1 cellular context compared by ENCODE assay signal in the genomic region with DNA sequence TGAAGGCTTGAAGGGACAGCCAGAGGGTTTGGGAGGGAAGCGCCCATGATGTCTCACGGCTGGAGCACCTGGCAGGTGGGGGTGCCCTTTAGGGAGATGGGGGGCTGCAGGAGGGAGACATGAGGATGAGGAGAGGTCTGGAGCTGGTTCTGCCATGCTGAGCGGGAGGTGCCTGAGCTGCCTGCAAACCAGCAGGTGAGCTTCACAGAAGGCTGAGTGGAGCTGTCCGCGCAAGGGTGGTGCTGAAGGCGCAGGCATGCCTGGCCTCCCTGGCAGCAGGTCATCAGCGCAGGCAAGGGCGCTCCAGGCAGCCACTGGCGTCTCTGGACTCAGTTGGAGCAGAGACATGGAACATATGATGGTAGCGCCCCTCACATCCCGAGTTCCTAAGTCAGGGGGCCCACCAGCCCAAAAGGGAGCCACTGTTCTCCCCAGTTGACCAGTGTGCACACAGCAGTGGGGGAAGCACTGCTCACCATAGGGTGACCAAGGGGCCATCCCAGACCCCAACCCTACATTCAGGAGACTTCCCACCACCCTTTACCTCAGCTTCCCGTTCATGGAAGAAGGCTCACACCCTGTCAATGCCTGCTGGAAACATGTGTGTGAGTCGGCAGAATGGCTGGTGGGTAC.
A peak's percentile ranks its signal among the peaks of the same experiment; 100 is the strongest.
TF ChIP-seq lines count a peak whose summit lies in the region.

No MANE protein-coding gene starts in this region.

TF ChIP-seq in HepG2, 621 proteins besides CTCF, POLR2A, EP300 and RAD21 (continued from another document and continues in another):
- TF ChIP-seq, protein P1, sequence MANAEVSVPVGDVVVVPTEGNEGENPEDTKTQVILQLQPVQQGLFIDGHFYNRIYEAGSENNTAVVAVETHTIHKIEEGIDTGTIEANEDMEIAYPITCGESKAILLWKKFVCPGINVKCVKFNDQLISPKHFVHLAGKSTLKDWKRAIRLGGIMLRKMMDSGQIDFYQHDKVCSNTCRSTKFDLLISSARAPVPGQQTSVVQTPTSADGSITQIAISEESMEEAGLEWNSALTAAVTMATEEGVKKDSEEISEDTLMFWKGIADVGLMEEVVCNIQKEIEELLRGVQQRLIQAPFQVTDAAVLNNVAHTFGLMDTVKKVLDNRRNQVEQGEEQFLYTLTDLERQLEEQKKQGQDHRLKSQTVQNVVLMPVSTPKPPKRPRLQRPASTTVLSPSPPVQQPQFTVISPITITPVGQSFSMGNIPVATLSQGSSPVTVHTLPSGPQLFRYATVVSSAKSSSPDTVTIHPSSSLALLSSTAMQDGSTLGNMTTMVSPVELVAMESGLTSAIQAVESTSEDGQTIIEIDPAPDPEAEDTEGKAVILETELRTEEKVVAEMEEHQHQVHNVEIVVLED (CRISPR knock-in tag; IDR thresholded peaks at IDR 0.05; ENCODE audit: borderline replicate concordance): no peak
- TF ChIP-seq ZNF205 (CRISPR knock-in tag; IDR thresholded peaks at IDR 0.05) (peak; percentile 87), ZNF501 (CRISPR knock-in tag; IDR thresholded peaks at IDR 0.05) (no peak), SNAPC2 (CRISPR knock-in tag; IDR thresholded peaks at IDR 0.05) (peak; percentile 58; the same call in 1 of the 2 replicates), ZBTB7A (CRISPR knock-in tag; IDR thresholded peaks at IDR 0.05) (no peak), SRY (CRISPR knock-in tag; IDR thresholded peaks at IDR 0.05) (peak; percentile 97), KLF15 (CRISPR knock-in tag; IDR thresholded peaks at IDR 0.05; ENCODE audit: borderline replicate concordance) (0 out of 2 replicates have a peak, but pooled peaks have one; percentile 61), ZNF768 (CRISPR knock-in tag; IDR thresholded peaks at IDR 0.05) (peak; percentile 86; the same call in 1 of the 2 replicates), NBN (conservative IDR thresholded peaks at IDR 0.05) (no peak), EEA1 (CRISPR knock-in tag; IDR thresholded peaks at IDR 0.05; ENCODE audit: borderline replicate concordance) (peak; percentile 47; the same call in 1 of the 2 replicates), TRIM24 (CRISPR knock-in tag; IDR thresholded peaks at IDR 0.05) (no peak), ZFYVE20 (CRISPR knock-in tag; IDR thresholded peaks at IDR 0.05; ENCODE audit: borderline replicate concordance, low read depth) (peak; percentile 74; the same call in 1 of the 2 replicates), SIX1 (CRISPR knock-in tag; IDR thresholded peaks at IDR 0.05; ENCODE audit: borderline replicate concordance) (no peak), ZNF619 (CRISPR knock-in tag; IDR thresholded peaks at IDR 0.05) (0 out of 2 replicates have a peak, but pooled peaks have one; percentile 60), ZNF138 (CRISPR knock-in tag; IDR thresholded peaks at IDR 0.05; ENCODE audit: low read depth) (peak; percentile 73; the same call in 1 of the 2 replicates), SYNCRIP (IDR thresholded peaks at IDR 0.05; ENCODE audit: insufficient read depth, low read depth, low read length) (no peak), ZBTB20 (CRISPR knock-in tag; IDR thresholded peaks at IDR 0.05; ENCODE audit: borderline replicate concordance, low read depth) (peak; percentile 86; the same call in 1 of the 2 replicates), CENPX (CRISPR knock-in tag; IDR thresholded peaks at IDR 0.05) (no peak)
- TF ChIP-seq, protein P2, sequence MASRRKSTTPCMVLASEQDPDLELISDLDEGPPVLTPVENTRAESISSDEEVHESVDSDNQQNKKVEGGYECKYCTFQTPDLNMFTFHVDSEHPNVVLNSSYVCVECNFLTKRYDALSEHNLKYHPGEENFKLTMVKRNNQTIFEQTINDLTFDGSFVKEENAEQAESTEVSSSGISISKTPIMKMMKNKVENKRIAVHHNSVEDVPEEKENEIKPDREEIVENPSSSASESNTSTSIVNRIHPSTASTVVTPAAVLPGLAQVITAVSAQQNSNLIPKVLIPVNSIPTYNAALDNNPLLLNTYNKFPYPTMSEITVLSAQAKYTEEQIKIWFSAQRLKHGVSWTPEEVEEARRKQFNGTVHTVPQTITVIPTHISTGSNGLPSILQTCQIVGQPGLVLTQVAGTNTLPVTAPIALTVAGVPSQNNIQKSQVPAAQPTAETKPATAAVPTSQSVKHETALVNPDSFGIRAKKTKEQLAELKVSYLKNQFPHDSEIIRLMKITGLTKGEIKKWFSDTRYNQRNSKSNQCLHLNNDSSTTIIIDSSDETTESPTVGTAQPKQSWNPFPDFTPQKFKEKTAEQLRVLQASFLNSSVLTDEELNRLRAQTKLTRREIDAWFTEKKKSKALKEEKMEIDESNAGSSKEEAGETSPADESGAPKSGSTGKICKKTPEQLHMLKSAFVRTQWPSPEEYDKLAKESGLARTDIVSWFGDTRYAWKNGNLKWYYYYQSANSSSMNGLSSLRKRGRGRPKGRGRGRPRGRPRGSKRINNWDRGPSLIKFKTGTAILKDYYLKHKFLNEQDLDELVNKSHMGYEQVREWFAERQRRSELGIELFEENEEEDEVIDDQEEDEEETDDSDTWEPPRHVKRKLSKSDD (CRISPR knock-in tag; IDR thresholded peaks at IDR 0.05; ENCODE audit: low read depth): peak; percentile 84; the same call in 1 of the 2 replicates
- TF ChIP-seq, protein P3, sequence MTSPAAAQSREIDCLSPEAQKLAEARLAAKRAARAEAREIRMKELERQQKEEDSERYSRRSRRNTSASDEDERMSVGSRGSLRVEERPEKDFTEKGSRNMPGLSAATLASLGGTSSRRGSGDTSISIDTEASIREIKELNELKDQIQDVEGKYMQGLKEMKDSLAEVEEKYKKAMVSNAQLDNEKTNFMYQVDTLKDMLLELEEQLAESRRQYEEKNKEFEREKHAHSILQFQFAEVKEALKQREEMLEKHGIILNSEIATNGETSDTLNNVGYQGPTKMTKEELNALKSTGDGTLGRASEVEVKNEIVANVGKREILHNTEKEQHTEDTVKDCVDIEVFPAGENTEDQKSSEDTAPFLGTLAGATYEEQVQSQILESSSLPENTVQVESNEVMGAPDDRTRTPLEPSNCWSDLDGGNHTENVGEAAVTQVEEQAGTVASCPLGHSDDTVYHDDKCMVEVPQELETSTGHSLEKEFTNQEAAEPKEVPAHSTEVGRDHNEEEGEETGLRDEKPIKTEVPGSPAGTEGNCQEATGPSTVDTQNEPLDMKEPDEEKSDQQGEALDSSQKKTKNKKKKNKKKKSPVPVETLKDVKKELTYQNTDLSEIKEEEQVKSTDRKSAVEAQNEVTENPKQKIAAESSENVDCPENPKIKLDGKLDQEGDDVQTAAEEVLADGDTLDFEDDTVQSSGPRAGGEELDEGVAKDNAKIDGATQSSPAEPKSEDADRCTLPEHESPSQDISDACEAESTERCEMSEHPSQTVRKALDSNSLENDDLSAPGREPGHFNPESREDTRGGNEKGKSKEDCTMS (CRISPR knock-in tag; conservative IDR thresholded peaks at IDR 0.05): peak; percentile 94; the same call in 1 of the 2 replicates
- TF ChIP-seq, protein P4, sequence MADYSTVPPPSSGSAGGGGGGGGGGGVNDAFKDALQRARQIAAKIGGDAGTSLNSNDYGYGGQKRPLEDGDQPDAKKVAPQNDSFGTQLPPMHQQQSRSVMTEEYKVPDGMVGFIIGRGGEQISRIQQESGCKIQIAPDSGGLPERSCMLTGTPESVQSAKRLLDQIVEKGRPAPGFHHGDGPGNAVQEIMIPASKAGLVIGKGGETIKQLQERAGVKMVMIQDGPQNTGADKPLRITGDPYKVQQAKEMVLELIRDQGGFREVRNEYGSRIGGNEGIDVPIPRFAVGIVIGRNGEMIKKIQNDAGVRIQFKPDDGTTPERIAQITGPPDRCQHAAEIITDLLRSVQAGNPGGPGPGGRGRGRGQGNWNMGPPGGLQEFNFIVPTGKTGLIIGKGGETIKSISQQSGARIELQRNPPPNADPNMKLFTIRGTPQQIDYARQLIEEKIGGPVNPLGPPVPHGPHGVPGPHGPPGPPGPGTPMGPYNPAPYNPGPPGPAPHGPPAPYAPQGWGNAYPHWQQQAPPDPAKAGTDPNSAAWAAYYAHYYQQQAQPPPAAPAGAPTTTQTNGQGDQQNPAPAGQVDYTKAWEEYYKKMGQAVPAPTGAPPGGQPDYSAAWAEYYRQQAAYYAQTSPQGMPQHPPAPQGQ (CRISPR knock-in tag; IDR thresholded peaks at IDR 0.05; ENCODE audit: borderline replicate concordance): no peak
- TF ChIP-seq, protein P5, sequence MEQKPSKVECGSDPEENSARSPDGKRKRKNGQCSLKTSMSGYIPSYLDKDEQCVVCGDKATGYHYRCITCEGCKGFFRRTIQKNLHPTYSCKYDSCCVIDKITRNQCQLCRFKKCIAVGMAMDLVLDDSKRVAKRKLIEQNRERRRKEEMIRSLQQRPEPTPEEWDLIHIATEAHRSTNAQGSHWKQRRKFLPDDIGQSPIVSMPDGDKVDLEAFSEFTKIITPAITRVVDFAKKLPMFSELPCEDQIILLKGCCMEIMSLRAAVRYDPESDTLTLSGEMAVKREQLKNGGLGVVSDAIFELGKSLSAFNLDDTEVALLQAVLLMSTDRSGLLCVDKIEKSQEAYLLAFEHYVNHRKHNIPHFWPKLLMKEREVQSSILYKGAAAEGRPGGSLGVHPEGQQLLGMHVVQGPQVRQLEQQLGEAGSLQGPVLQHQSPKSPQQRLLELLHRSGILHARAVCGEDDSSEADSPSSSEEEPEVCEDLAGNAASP (CRISPR knock-in tag; IDR thresholded peaks at IDR 0.05; ENCODE audit: borderline replicate concordance): peak; percentile 90
- TF ChIP-seq, protein P6, sequence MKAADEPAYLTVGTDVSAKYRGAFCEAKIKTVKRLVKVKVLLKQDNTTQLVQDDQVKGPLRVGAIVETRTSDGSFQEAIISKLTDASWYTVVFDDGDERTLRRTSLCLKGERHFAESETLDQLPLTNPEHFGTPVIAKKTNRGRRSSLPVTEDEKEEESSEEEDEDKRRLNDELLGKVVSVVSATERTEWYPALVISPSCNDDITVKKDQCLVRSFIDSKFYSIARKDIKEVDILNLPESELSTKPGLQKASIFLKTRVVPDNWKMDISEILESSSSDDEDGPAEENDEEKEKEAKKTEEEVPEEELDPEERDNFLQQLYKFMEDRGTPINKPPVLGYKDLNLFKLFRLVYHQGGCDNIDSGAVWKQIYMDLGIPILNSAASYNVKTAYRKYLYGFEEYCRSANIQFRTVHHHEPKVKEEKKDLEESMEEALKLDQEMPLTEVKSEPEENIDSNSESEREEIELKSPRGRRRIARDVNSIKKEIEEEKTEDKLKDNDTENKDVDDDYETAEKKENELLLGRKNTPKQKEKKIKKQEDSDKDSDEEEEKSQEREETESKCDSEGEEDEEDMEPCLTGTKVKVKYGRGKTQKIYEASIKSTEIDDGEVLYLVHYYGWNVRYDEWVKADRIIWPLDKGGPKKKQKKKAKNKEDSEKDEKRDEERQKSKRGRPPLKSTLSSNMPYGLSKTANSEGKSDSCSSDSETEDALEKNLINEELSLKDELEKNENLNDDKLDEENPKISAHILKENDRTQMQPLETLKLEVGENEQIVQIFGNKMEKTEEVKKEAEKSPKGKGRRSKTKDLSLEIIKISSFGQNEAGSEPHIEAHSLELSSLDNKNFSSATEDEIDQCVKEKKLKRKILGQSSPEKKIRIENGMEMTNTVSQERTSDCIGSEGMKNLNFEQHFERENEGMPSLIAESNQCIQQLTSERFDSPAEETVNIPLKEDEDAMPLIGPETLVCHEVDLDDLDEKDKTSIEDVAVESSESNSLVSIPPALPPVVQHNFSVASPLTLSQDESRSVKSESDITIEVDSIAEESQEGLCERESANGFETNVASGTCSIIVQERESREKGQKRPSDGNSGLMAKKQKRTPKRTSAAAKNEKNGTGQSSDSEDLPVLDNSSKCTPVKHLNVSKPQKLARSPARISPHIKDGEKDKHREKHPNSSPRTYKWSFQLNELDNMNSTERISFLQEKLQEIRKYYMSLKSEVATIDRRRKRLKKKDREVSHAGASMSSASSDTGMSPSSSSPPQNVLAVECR (CRISPR knock-in tag; IDR thresholded peaks at IDR 0.05; ENCODE audit: borderline replicate concordance): peak; percentile 76; the same call in 1 of the 2 replicates
- TF ChIP-seq, protein P7, sequence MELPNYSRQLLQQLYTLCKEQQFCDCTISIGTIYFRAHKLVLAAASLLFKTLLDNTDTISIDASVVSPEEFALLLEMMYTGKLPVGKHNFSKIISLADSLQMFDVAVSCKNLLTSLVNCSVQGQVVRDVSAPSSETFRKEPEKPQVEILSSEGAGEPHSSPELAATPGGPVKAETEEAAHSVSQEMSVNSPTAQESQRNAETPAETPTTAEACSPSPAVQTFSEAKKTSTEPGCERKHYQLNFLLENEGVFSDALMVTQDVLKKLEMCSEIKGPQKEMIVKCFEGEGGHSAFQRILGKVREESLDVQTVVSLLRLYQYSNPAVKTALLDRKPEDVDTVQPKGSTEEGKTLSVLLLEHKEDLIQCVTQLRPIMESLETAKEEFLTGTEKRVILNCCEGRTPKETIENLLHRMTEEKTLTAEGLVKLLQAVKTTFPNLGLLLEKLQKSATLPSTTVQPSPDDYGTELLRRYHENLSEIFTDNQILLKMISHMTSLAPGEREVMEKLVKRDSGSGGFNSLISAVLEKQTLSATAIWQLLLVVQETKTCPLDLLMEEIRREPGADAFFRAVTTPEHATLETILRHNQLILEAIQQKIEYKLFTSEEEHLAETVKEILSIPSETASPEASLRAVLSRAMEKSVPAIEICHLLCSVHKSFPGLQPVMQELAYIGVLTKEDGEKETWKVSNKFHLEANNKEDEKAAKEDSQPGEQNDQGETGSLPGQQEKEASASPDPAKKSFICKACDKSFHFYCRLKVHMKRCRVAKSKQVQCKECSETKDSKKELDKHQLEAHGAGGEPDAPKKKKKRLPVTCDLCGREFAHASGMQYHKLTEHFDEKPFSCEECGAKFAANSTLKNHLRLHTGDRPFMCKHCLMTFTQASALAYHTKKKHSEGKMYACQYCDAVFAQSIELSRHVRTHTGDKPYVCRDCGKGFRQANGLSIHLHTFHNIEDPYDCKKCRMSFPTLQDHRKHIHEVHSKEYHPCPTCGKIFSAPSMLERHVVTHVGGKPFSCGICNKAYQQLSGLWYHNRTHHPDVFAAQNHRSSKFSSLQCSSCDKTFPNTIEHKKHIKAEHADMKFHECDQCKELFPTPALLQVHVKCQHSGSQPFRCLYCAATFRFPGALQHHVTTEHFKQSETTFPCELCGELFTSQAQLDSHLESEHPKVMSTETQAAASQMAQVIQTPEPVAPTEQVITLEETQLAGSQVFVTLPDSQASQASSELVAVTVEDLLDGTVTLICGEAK (IDR thresholded peaks at IDR 0.05): no peak
- TF ChIP-seq, protein P7 (CRISPR knock-in tag; IDR thresholded peaks at IDR 0.05): peak; percentile 51
